In genomic region chr21:43854773-43855633, GRCh38 we compare ENCODE assay signal across 1 cellular context.
TF ChIP-seq lines count a peak whose summit lies in the region.

No MANE protein-coding gene starts in this region.

TF ChIP-seq in HepG2, 621 proteins besides CTCF, POLR2A, EP300 and RAD21 (continued from another document):
- TF ChIP-seq E2F2 (CRISPR knock-in tag; IDR thresholded peaks at IDR 0.05; ENCODE audit: borderline replicate concordance) (no peak), BCL3 (CRISPR knock-in tag; IDR thresholded peaks at IDR 0.05) (no peak), HMGA1 (CRISPR knock-in tag; conservative IDR thresholded peaks at IDR 0.05) (no peak), JUNB (CRISPR knock-in tag; IDR thresholded peaks at IDR 0.05; ENCODE audit: borderline replicate concordance) (no peak), DR1 (CRISPR knock-in tag; IDR thresholded peaks at IDR 0.05) (no peak), HNF4G (IDR thresholded peaks at IDR 0.05; ENCODE audit: borderline replicate concordance, low read depth, low read length) (no peak), HNF4G (CRISPR knock-in tag; IDR thresholded peaks at IDR 0.05; ENCODE audit: borderline replicate concordance, low read depth) (no peak)
